Comparison of ENCODE assay signal across 16 cellular contexts in genomic region chr6:155583997-155584396, GRCh38.
"Had no signal": no experiment of that assay in that cellular context is flagged by ENCODE, and none has a peak within 500 bp of the region (broad histone marks: within the 10 kb centered on the region; RNA-seq: fewer than 3 reads in every experiment).

No MANE protein-coding gene starts in this region.

- H3K9me3 ChIP-seq: suprapubic skin had no signal

- H3K4me3 ChIP-seq: dorsolateral prefrontal cortex, suprapubic skin had no signal

- H3K4me3 Mint-ChIP-seq: activated naive CD8-positive, alpha-beta T cell treated with anti-CD3 and anti-CD28 coated beads for 36 hours; type B pancreatic cell had no signal

- H3K27ac Mint-ChIP-seq: activated naive CD8-positive, alpha-beta T cell treated with anti-CD3 and anti-CD28 coated beads for 36 hours; type B pancreatic cell had no signal

- H3K36me3 ChIP-seq: suprapubic skin had no signal

- H3K27me3 Mint-ChIP-seq: type B pancreatic cell had no signal

- H3K27me3 ChIP-seq: suprapubic skin had no signal

- H3K36me3 Mint-ChIP-seq: activated naive CD8-positive, alpha-beta T cell treated with anti-CD3 and anti-CD28 coated beads for 36 hours; type B pancreatic cell had no signal

- H3K4me1 ChIP-seq: suprapubic skin had no signal

- H3K4me1 Mint-ChIP-seq: activated naive CD8-positive, alpha-beta T cell treated with anti-CD3 and anti-CD28 coated beads for 36 hours had no signal

- DNase-seq: activated CD4-positive, alpha-beta T cell treated with anti-CD3 and anti-CD28 coated beads, Interleukin-2, amount 50 U/mL, for 1 hour; activated gamma-delta T cell treated with Interleukin-2 at 50 U/mL for 16 hours; activated naive CD8-positive, alpha-beta T cell treated with anti-CD3 and anti-CD28 coated beads for 36 hours; activated T-cell treated with anti-CD3 and anti-CD28 coated beads, Interleukin-2, amount 50 U/mL, for 1 hour; anterior cingulate cortex; dorsolateral prefrontal cortex; foreskin fibroblast; glutamatergic neuron; stimulated activated CD4-positive, alpha-beta T cell treated with anti-CD3 and anti-CD28 coated beads, Interleukin-12 subunit alpha, Interleukin-12 subunit beta, amount 100 ng/mL, for 4 hours; stimulated activated CD4-positive, alpha-beta T cell treated with anti-CD3 and anti-CD28 coated beads, Interleukin-4, amount 100 ng/mL, for 1 hour; stimulated activated CD8-positive, alpha-beta memory T cell treated with anti-CD3 and anti-CD28 coated beads, Interleukin-4, amount 100 ng/mL, for 48 hours; stimulated activated naive CD8-positive, alpha-beta T cell treated with anti-CD3 and anti-CD28 coated beads, Interleukin-15, Interleukin-2, amounts not matched to agents 100 U/mL and 50 U/mL, for 24 hours had no signal

- FAIRE-seq: endometrium had no signal

- ATAC-seq: esophagus mucosa; stimulated activated naive CD8-positive, alpha-beta T cell treated with anti-CD3 and anti-CD28 coated beads, Interleukin-15, Interleukin-2, amounts not matched to agents 100 U/mL and 50 U/mL, for 24 hours had no signal

- H3K27ac ChIP-seq: dorsolateral prefrontal cortex, suprapubic skin had no signal
